18 cellular contexts compared by ENCODE assay signal in genomic region chr11:133175111-133175510, GRCh38.
A peak's percentile ranks its signal among the peaks of the same experiment; 100 is the strongest.
DNase-seq lines count a peak whose midpoint lies in the region; ATAC-seq and TF ChIP-seq lines count a peak whose summit lies in the region.
"Had no signal": no experiment of that assay in that cellular context is flagged by ENCODE, and none has a peak within 500 bp of the region (broad histone marks: within the 10 kb centered on the region; RNA-seq: fewer than 3 reads in every experiment).

No MANE protein-coding gene starts in this region.

- H3K27me3 ChIP-seq in tibial artery: peaks cover 0 to 3% of the 10 kb centered on the region in 2 donors
- H3K27me3 ChIP-seq in tibial nerve: no peaks in the 10 kb centered on the region
- H3K27me3 ChIP-seq: foreskin keratinocyte, hepatocyte, neutrophil had no signal

- peaks cover 0 to 14% (median 6%) of the 10 kb centered on the region in 5 donors for H3K27me3 Mint-ChIP-seq in naive thymus-derived CD8-positive, alpha-beta T cell
- H3K27me3 Mint-ChIP-seq: activated naive CD8-positive, alpha-beta T cell treated with anti-CD3 and anti-CD28 coated beads, Interleukin-2, amount 10 ng/mL, durations not matched to agents 7 days and 5 days had no signal

- H3K4me3 Mint-ChIP-seq in naive thymus-derived CD8-positive, alpha-beta T cell: no peak overlapping the region
- H3K4me3 Mint-ChIP-seq: activated naive CD8-positive, alpha-beta T cell treated with anti-CD3 and anti-CD28 coated beads, Interleukin-2, amount 10 ng/mL, durations not matched to agents 7 days and 5 days had no signal

- peaks cover 0 to 3% (median 0%) of the 10 kb centered on the region in 9 donors for H3K9me3 Mint-ChIP-seq in naive thymus-derived CD8-positive, alpha-beta T cell
- H3K9me3 Mint-ChIP-seq: activated naive CD8-positive, alpha-beta T cell treated with anti-CD3 and anti-CD28 coated beads, Interleukin-2, amount 10 ng/mL, durations not matched to agents 7 days and 5 days; activated T-helper 2 cell treated with anti-CD3 and anti-CD28 coated beads, Interferon-gamma antibody, Interleukin-2, Interleukin-4, amounts not matched to agents 10 μg/mL and 5 μg/mL and 100 μg/mL, durations not matched to agents 14 hours and 24 hours and 36 hours had no signal

- TF ChIP-seq POLR2A in tibial nerve (IDR thresholded peaks at IDR 0.05): no peak

- no peak overlapping the region for H3K27ac ChIP-seq in tibial artery
- H3K27ac ChIP-seq in tibial nerve: no peak overlapping the region
- H3K27ac ChIP-seq: foreskin keratinocyte, hepatocyte, neutrophil, WERI-Rb-1 had no signal

- DNase-seq in GM12865 (ENCODE audit: low read depth) (peak; percentile 62), tibial artery (no peak), tibial nerve (ENCODE audit: low spot score in 2 of 2) (no peak), T-helper 1 cell (no peak)
- no peak for DNase-seq in naive thymus-derived CD8-positive, alpha-beta T cell
- DNase-seq: activated CD4-positive, alpha-beta T cell treated with anti-CD3 and anti-CD28 coated beads, Interleukin-2, amount 50 U/mL, for 1 hour; activated naive CD8-positive, alpha-beta T cell treated with anti-CD3 and anti-CD28 coated beads, Interleukin-2, amount 10 ng/mL, durations not matched to agents 7 days and 5 days; foreskin keratinocyte; NCI-H1436; NCI-H510A; stimulated activated CD4-positive, alpha-beta T cell treated with anti-CD3 and anti-CD28 coated beads, Interleukin-12 subunit alpha, Interleukin-12 subunit beta, amount 100 ng/mL, for 4 hours; WERI-Rb-1 had no signal

- no peak overlapping the region for H3K4me3 ChIP-seq in GM12865 (ENCODE audit: low read depth, low read length)
- no peak overlapping the region for H3K4me3 ChIP-seq in tibial artery
- H3K4me3 ChIP-seq in tibial nerve: no peak overlapping the region
- H3K4me3 ChIP-seq: hepatocyte had no signal

- H3K9me3 ChIP-seq in tibial artery (no peaks in the 10 kb centered on the region), tibial nerve (no peaks in the 10 kb centered on the region)
- H3K9me3 ChIP-seq: neutrophil had no signal

- no peaks in the 10 kb centered on the region for H3K4me1 ChIP-seq in tibial artery
- H3K4me1 ChIP-seq in tibial nerve: peaks cover 0 to 4% (median 0%) of the 10 kb centered on the region in 4 donors
- H3K4me1 ChIP-seq: foreskin keratinocyte had no signal

- WGBS in tibial nerve, 2 donors: 79 to 80% methylated on average over 2 of the region's 2 CpGs

- H3K4me1 Mint-ChIP-seq in naive thymus-derived CD8-positive, alpha-beta T cell: peaks cover 0 to 3% (median 0%) of the 10 kb centered on the region in 4 donors
- H3K4me1 Mint-ChIP-seq: activated naive CD8-positive, alpha-beta T cell treated with anti-CD3 and anti-CD28 coated beads, Interleukin-2, amount 10 ng/mL, durations not matched to agents 7 days and 5 days had no signal

- ATAC-seq in GM19463 (IDR thresholded peaks at IDR 0.05; ENCODE audit: unreplicated experiment) (peak; percentile 58), HG02938 (IDR thresholded peaks at IDR 0.05; ENCODE audit: unreplicated experiment) (peak; percentile 67), HG03565 (IDR thresholded peaks at IDR 0.05; ENCODE audit: unreplicated experiment) (peak; percentile 88)
- no peak for ATAC-seq in naive thymus-derived CD8-positive, alpha-beta T cell
- ATAC-seq: foreskin keratinocyte had no signal

- no peak overlapping the region for H3K27ac Mint-ChIP-seq in naive thymus-derived CD8-positive, alpha-beta T cell
- H3K27ac Mint-ChIP-seq: activated naive CD8-positive, alpha-beta T cell treated with anti-CD3 and anti-CD28 coated beads, Interleukin-2, amount 10 ng/mL, durations not matched to agents 7 days and 5 days; activated T-helper 2 cell treated with anti-CD3 and anti-CD28 coated beads, Interferon-gamma antibody, Interleukin-2, Interleukin-4, amounts not matched to agents 10 μg/mL and 5 μg/mL and 100 μg/mL, durations not matched to agents 14 hours and 24 hours and 36 hours had no signal

- POLR2A ChIA-PET in naive thymus-derived CD8-positive, alpha-beta T cell (lab: Charles Lee): no interaction called here

- TF ChIP-seq CTCF in GM12865 (IDR thresholded peaks at IDR 0.05; ENCODE audit: insufficient read depth, low read depth, low read length, missing control alignments) (no peak), tibial artery (IDR thresholded peaks at IDR 0.05) (no peak), tibial nerve (IDR thresholded peaks at IDR 0.05) (no peak)

- intact Hi-C loops in tibial artery (cut with DNase I; ENCODE audit: low total_unique reads): no loop called here

- TF ChIP-seq EP300 in tibial nerve (IDR thresholded peaks at IDR 0.05): no peak

- H3K36me3 ChIP-seq in tibial artery (no peaks in the 10 kb centered on the region), tibial nerve (no peaks in the 10 kb centered on the region)
- H3K36me3 ChIP-seq: neutrophil, WERI-Rb-1 had no signal

- H3K36me3 Mint-ChIP-seq in naive thymus-derived CD8-positive, alpha-beta T cell: no peaks in the 10 kb centered on the region
- H3K36me3 Mint-ChIP-seq: activated naive CD8-positive, alpha-beta T cell treated with anti-CD3 and anti-CD28 coated beads, Interleukin-2, amount 10 ng/mL, durations not matched to agents 7 days and 5 days had no signal

Comparison
In these comparisons a context has a peak if more than half of its experiments do, and no peak if none do; other contexts are left out.
1. ATAC-seq: peak in GM19463 (single experiment), HG02938 (single experiment) and HG03565 (single experiment); none in naive thymus-derived CD8-positive, alpha-beta T cell (0 of 2).